Comparison of ENCODE assay signal across 8 cellular contexts in the genomic region with DNA sequence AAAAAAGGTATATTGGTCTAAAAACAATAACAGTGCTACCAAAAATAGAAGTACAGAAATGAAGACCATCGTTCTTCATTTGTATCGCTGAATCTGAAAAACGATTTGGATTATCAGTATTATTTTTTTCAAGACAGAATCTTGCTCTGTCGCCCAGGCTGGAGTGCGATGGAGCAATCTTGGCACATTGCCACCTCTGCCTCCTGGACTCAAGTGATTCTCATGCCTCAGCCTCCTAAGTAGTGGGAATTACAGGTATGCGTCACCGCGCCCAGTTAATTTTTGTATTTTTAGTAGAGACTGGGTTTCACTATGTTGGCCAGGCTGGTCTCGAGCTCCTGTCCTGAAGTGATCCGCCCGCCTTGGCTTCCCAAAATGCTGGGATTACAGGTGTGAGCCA. TPM values are rescaled to one million over a fixed set of nuclear protein-coding genes. Genes with fewer than 3 reads are reported as not detected.
"Had no signal": no experiment of that assay in that cellular context is flagged by ENCODE, and none has a peak within 500 bp of the region (broad histone marks: within the 10 kb centered on the region; RNA-seq: fewer than 3 reads in every experiment).

No MANE protein-coding gene starts in this region.

RNA-seq across cellular contexts. Expression of a gene that starts 26.1 kb away (rescaled TPM):
- total RNA-seq: activated B cell treated with CpG ODN at 0.5 μM for 24 hours; activated CD4-positive, alpha-beta memory T cell treated with anti-CD3 and anti-CD28 coated beads for 36 hours; activated CD4-positive, alpha-beta memory T cell treated with anti-CD3 and anti-CD28 coated beads, Interleukin-2, amount 10 ng/mL, durations not matched to agents 7 days and 5 days; activated CD4-positive, alpha-beta T cell treated with anti-CD3 and anti-CD28 coated beads, Interleukin-2, amount 10 ng/mL, durations not matched to agents 24 days and 14 days; activated CD8-positive, alpha-beta T cell treated with anti-CD3 and anti-CD28 coated beads for 36 hours; activated CD8-positive, alpha-beta T cell treated with anti-CD3 and anti-CD28 coated beads, Interleukin-2, amount 10 ng/mL, durations not matched to agents 7 days and 5 days; T-helper 17 cell; WTC11 had no signal
